ENCODE assay signal across 1 cellular context in the genomic region with DNA sequence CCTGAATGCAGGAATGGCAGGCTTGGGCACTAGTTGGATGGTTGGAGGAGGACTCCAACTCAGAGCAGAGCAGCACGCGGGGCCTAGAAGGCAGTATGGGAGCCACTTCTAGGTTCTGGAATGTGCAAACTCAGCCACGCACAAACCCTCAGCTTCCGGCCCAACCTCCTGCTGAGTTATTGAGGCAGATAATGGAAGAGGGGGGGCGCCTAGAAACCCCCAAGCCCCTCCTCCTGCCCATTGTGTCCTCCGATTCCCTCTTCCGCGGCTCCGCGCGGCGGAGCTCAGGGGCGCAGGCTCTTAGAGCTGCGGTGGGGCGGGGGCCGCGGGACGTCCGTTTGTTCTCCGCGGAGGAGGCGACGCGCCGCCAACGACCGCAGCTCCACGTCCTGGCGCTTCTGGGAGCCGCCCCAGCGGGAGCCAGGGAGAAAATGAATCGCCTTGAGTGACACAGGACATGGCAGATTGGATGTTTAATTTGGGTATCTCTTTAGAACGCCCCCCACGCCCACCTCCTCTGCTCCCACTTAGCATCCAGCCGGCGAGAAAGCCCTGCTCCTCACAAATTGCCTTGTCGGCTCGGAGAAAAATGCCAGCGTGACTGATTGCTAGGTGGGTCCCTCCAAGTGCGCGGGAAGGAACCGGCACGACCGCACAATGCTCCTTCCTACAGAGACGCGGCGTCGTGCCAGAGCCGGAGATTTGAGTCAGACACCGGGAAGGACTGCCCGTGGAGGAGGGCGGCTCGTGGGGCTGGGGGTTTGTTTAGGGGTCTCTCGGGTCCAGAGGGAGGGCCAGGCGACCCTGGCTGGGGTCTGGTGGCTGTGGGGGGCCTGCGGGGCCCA.
A peak's percentile ranks its signal among the peaks of the same experiment; 100 is the strongest.
TF ChIP-seq lines count a peak whose summit lies in the region.

No MANE protein-coding gene starts in this region.

TF ChIP-seq in K562, 482 proteins besides CTCF, POLR2A, EP300 and RAD21 (continued from another document and continues in another):
- TF ChIP-seq, protein P1, sequence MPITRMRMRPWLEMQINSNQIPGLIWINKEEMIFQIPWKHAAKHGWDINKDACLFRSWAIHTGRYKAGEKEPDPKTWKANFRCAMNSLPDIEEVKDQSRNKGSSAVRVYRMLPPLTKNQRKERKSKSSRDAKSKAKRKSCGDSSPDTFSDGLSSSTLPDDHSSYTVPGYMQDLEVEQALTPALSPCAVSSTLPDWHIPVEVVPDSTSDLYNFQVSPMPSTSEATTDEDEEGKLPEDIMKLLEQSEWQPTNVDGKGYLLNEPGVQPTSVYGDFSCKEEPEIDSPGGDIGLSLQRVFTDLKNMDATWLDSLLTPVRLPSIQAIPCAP (CRISPR knock-in tag; IDR thresholded peaks at IDR 0.05; ENCODE audit: borderline replicate concordance) = no peak
- TF ChIP-seq BRD9 (IDR thresholded peaks at IDR 0.05; ENCODE audit: low read depth, partially characterized antibody) (no peak), SLC30A9 (CRISPR knock-in tag; IDR thresholded peaks at IDR 0.05) (no peak), PTTG1 (tag; IDR thresholded peaks at IDR 0.05; ENCODE audit: low read depth) (no peak), ZNF561 (CRISPR knock-in tag; conservative IDR thresholded peaks at IDR 0.05) (no peak), MXI1 (IDR thresholded peaks at IDR 0.05; ENCODE audit: low read depth, low read length) (no peak), HNRNPK (IDR thresholded peaks at IDR 0.05; ENCODE audit: low read depth, low read length, poor library complexity, severe bottlenecking) (no peak), NFE2L1 (tag; IDR thresholded peaks at IDR 0.05; ENCODE audit: borderline replicate concordance, low read depth) (no peak), NBN (IDR thresholded peaks at IDR 0.05; ENCODE audit: low read depth) (no peak), ZBTB7A (IDR thresholded peaks at IDR 0.05; ENCODE audit: borderline replicate concordance, control insufficient read depth, low read depth, low read length) (peak; percentile 86), RBM25 (IDR thresholded peaks at IDR 0.05; ENCODE audit: low read depth, low read length, severe bottlenecking) (no peak), ZNF583 (CRISPR knock-in tag; IDR thresholded peaks at IDR 0.05) (no peak), IFI16 (CRISPR knock-in tag; IDR thresholded peaks at IDR 0.05) (no peak), CEBPB (tag; IDR thresholded peaks at IDR 0.05) (no peak), HSF4 (CRISPR knock-in tag; IDR thresholded peaks at IDR 0.05; ENCODE audit: borderline replicate concordance) (no peak), BMI1 (IDR thresholded peaks at IDR 0.05; ENCODE audit: low read length) (no peak), ZNF830 (CRISPR knock-in tag; IDR thresholded peaks at IDR 0.05) (0 out of 2 replicates have a peak, but pooled peaks have one; percentile 23), HMGN3 (IDR thresholded peaks at IDR 0.05; ENCODE audit: borderline replicate concordance, extremely low read depth, insufficient read length, low read depth, low read length) (peak; percentile 61), CBX5 (IDR thresholded peaks at IDR 0.05; ENCODE audit: borderline replicate concordance, low read depth) (0 out of 2 replicates have a peak, but pooled peaks have one; percentile 11), CBFA2T2 (conservative IDR thresholded peaks at IDR 0.05) (0 out of 2 replicates have a peak, but pooled peaks have one; percentile 2), ZNF239 (CRISPR knock-in tag; IDR thresholded peaks at IDR 0.05) (no peak), ZBTB5 (IDR thresholded peaks at IDR 0.05) (no peak), TGIF2 (CRISPR knock-in tag; IDR thresholded peaks at IDR 0.05) (no peak), ZNF77 (CRISPR knock-in tag; IDR thresholded peaks at IDR 0.05) (no peak), ZNF780A (CRISPR knock-in tag; IDR thresholded peaks at IDR 0.05) (no peak), ZNF436 (CRISPR knock-in tag; IDR thresholded peaks at IDR 0.05) (no peak), FOXM1 (IDR thresholded peaks at IDR 0.05; ENCODE audit: low read depth) (no peak), FOXM1 (CRISPR knock-in tag; IDR thresholded peaks at IDR 0.05; ENCODE audit: low read depth) (no peak), ETV5 (CRISPR knock-in tag; IDR thresholded peaks at IDR 0.05; ENCODE audit: low read depth) (peak; percentile 83), NR4A1 (CRISPR knock-in tag; IDR thresholded peaks at IDR 0.05) (no peak), NR4A1 (tag; IDR thresholded peaks at IDR 0.05) (no peak), JUND (IDR thresholded peaks at IDR 0.05; ENCODE audit: borderline replicate concordance, low read depth, low read length) (peak; percentile 42; the same call in 1 of the 2 replicates), JUND (tag; IDR thresholded peaks at IDR 0.05; ENCODE audit: borderline replicate concordance, low read depth, low read length) (peak; percentile 20; the same call in 1 of the 3 replicates), ARID2 (IDR thresholded peaks at IDR 0.05) (no peak), ZNF232 (CRISPR knock-in tag; IDR thresholded peaks at IDR 0.05) (peak; percentile 92), FOXA1 (IDR thresholded peaks at IDR 0.05; ENCODE audit: borderline replicate concordance) (no peak), POLR2H (tag; IDR thresholded peaks at IDR 0.05; ENCODE audit: low read depth) (no peak), CHAMP1 (IDR thresholded peaks at IDR 0.05) (no peak), ZNF551 (CRISPR knock-in tag; IDR thresholded peaks at IDR 0.05) (no peak), ZNF224 (CRISPR knock-in tag; IDR thresholded peaks at IDR 0.05) (peak; percentile 88; the same call in 1 of the 2 replicates), GABPB1 (CRISPR knock-in tag; IDR thresholded peaks at IDR 0.05) (peak; percentile 62), MAFG (tag; conservative IDR thresholded peaks at IDR 0.05) (peak; percentile 67), ZNF639 (CRISPR knock-in tag; conservative IDR thresholded peaks at IDR 0.05 in 1 of 2, IDR thresholded peaks at IDR 0.05 in 1 of 2) (no peak; a peak in 1 of 4 replicates), ATF1 (CRISPR knock-in tag; IDR thresholded peaks at IDR 0.05) (no peak), ATF1 (tag; IDR thresholded peaks at IDR 0.05) (peak; percentile 60), PTRF (tag; IDR thresholded peaks at IDR 0.05) (no peak)
- TF ChIP-seq, protein P2, sequence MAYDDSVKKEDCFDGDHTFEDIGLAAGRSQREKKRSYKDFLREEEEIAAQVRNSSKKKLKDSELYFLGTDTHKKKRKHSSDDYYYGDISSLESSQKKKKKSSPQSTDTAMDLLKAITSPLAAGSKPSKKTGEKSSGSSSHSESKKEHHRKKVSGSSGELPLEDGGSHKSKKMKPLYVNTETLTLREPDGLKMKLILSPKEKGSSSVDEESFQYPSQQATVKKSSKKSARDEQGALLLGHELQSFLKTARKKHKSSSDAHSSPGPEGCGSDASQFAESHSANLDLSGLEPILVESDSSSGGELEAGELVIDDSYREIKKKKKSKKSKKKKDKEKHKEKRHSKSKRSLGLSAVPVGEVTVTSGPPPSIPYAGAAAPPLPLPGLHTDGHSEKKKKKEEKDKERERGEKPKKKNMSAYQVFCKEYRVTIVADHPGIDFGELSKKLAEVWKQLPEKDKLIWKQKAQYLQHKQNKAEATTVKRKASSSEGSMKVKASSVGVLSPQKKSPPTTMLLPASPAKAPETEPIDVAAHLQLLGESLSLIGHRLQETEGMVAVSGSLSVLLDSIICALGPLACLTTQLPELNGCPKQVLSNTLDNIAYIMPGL (CRISPR knock-in tag; IDR thresholded peaks at IDR 0.05) = no peak
- TF ChIP-seq, protein P3, sequence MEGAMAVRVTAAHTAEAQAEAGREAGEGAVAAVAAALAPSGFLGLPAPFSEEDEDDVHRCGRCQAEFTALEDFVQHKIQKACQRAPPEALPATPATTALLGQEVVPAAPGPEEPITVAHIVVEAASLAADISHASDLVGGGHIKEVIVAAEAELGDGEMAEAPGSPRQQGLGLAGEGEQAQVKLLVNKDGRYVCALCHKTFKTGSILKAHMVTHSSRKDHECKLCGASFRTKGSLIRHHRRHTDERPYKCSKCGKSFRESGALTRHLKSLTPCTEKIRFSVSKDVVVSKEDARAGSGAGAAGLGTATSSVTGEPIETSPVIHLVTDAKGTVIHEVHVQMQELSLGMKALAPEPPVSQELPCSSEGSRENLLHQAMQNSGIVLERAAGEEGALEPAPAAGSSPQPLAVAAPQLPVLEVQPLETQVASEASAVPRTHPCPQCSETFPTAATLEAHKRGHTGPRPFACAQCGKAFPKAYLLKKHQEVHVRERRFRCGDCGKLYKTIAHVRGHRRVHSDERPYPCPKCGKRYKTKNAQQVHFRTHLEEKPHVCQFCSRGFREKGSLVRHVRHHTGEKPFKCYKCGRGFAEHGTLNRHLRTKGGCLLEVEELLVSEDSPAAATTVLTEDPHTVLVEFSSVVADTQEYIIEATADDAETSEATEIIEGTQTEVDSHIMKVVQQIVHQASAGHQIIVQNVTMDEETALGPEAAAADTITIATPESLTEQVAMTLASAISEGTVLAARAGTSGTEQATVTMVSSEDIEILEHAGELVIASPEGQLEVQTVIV (CRISPR knock-in tag; IDR thresholded peaks at IDR 0.05; ENCODE audit: borderline replicate concordance) = no peak
- TF ChIP-seq, protein P4, sequence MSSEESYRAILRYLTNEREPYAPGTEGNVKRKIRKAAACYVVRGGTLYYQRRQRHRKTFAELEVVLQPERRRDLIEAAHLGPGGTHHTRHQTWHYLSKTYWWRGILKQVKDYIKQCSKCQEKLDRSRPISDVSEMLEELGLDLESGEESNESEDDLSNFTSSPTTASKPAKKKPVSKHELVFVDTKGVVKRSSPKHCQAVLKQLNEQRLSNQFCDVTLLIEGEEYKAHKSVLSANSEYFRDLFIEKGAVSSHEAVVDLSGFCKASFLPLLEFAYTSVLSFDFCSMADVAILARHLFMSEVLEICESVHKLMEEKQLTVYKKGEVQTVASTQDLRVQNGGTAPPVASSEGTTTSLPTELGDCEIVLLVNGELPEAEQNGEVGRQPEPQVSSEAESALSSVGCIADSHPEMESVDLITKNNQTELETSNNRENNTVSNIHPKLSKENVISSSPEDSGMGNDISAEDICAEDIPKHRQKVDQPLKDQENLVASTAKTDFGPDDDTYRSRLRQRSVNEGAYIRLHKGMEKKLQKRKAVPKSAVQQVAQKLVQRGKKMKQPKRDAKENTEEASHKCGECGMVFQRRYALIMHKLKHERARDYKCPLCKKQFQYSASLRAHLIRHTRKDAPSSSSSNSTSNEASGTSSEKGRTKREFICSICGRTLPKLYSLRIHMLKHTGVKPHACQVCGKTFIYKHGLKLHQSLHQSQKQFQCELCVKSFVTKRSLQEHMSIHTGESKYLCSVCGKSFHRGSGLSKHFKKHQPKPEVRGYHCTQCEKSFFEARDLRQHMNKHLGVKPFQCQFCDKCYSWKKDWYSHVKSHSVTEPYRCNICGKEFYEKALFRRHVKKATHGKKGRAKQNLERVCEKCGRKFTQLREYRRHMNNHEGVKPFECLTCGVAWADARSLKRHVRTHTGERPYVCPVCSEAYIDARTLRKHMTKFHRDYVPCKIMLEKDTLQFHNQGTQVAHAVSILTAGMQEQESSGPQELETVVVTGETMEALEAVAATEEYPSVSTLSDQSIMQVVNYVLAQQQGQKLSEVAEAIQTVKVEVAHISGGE (CRISPR knock-in tag; IDR thresholded peaks at IDR 0.05) = peak in 2 of 3 experiments; percentile 5 to 57; a peak in 1 of 6 replicates
- TF ChIP-seq, protein P5, sequence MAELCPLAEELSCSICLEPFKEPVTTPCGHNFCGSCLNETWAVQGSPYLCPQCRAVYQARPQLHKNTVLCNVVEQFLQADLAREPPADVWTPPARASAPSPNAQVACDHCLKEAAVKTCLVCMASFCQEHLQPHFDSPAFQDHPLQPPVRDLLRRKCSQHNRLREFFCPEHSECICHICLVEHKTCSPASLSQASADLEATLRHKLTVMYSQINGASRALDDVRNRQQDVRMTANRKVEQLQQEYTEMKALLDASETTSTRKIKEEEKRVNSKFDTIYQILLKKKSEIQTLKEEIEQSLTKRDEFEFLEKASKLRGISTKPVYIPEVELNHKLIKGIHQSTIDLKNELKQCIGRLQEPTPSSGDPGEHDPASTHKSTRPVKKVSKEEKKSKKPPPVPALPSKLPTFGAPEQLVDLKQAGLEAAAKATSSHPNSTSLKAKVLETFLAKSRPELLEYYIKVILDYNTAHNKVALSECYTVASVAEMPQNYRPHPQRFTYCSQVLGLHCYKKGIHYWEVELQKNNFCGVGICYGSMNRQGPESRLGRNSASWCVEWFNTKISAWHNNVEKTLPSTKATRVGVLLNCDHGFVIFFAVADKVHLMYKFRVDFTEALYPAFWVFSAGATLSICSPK (IDR thresholded peaks at IDR 0.05; ENCODE audit: borderline replicate concordance) = no peak
